In the genomic region with DNA sequence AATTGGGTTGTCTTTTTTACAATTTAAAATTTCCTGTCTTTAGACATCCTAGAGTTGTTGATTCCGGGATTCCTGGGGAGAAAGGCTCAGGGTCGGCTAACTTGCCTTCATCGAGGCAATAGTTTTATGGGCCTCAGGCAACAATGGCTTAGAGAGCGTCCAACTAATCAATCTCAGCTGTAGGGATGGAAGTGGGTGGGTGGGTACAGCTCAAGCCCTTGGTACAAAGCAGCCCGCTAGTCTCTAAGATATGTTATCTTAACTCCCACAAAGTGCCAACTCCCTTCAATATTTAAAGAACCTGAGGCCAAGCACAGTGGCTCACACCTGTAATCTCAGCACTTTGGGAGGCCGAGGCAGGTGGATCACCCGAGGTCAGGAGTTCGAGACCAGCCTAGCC, we compare ENCODE assay signal across 2 cellular contexts.
TF ChIP-seq lines count a peak whose summit lies in the region.

No MANE protein-coding gene starts in this region.

TF ChIP-seq in IMR-90, 13 proteins besides CTCF, POLR2A, EP300 and RAD21 (continued from another document):
- TF ChIP-seq, protein P1, sequence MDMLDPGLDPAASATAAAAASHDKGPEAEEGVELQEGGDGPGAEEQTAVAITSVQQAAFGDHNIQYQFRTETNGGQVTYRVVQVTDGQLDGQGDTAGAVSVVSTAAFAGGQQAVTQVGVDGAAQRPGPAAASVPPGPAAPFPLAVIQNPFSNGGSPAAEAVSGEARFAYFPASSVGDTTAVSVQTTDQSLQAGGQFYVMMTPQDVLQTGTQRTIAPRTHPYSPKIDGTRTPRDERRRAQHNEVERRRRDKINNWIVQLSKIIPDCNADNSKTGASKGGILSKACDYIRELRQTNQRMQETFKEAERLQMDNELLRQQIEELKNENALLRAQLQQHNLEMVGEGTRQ (IDR thresholded peaks at IDR 0.05; ENCODE audit: low read depth, low read length): no peak
- TF ChIP-seq MAZ (IDR thresholded peaks at IDR 0.05; ENCODE audit: borderline replicate concordance, low read depth, low read length) (no peak), SMC3 (IDR thresholded peaks at IDR 0.05; ENCODE audit: low read depth, low read length) (no peak), MXI1 (IDR thresholded peaks at IDR 0.05; ENCODE audit: borderline replicate concordance, low read depth, low read length) (no peak), CEBPB (IDR thresholded peaks at IDR 0.05; ENCODE audit: low read depth, low read length) (no peak), NFE2L2 (IDR thresholded peaks at IDR 0.05; ENCODE audit: low read depth, low read length) (no peak), FOS (IDR thresholded peaks at IDR 0.05; ENCODE audit: low read depth, low read length) (no peak)

TF ChIP-seq in WTC11, 78 proteins besides CTCF, POLR2A, EP300 and RAD21 (continued from another document):
- no peak for TF ChIP-seq MXD4 (CRISPR knock-in tag; IDR thresholded peaks at IDR 0.05; ENCODE audit: borderline replicate concordance)
- no peak for TF ChIP-seq ZNF121 (CRISPR knock-in tag; IDR thresholded peaks at IDR 0.05)
- no peak for TF ChIP-seq SP1 (CRISPR knock-in tag; conservative IDR thresholded peaks at IDR 0.05)
- no peak for TF ChIP-seq ZNF423 (CRISPR knock-in tag; IDR thresholded peaks at IDR 0.05)
- no peak for TF ChIP-seq E2F1 (CRISPR knock-in tag; IDR thresholded peaks at IDR 0.05)
- TF ChIP-seq, protein P2, sequence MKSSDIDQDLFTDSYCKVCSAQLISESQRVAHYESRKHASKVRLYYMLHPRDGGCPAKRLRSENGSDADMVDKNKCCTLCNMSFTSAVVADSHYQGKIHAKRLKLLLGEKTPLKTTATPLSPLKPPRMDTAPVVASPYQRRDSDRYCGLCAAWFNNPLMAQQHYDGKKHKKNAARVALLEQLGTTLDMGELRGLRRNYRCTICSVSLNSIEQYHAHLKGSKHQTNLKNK (CRISPR knock-in tag; IDR thresholded peaks at IDR 0.05): no peak
- TF ChIP-seq CBFB (CRISPR knock-in tag; IDR thresholded peaks at IDR 0.05; ENCODE audit: low read depth): no peak
- TF ChIP-seq, protein P3, sequence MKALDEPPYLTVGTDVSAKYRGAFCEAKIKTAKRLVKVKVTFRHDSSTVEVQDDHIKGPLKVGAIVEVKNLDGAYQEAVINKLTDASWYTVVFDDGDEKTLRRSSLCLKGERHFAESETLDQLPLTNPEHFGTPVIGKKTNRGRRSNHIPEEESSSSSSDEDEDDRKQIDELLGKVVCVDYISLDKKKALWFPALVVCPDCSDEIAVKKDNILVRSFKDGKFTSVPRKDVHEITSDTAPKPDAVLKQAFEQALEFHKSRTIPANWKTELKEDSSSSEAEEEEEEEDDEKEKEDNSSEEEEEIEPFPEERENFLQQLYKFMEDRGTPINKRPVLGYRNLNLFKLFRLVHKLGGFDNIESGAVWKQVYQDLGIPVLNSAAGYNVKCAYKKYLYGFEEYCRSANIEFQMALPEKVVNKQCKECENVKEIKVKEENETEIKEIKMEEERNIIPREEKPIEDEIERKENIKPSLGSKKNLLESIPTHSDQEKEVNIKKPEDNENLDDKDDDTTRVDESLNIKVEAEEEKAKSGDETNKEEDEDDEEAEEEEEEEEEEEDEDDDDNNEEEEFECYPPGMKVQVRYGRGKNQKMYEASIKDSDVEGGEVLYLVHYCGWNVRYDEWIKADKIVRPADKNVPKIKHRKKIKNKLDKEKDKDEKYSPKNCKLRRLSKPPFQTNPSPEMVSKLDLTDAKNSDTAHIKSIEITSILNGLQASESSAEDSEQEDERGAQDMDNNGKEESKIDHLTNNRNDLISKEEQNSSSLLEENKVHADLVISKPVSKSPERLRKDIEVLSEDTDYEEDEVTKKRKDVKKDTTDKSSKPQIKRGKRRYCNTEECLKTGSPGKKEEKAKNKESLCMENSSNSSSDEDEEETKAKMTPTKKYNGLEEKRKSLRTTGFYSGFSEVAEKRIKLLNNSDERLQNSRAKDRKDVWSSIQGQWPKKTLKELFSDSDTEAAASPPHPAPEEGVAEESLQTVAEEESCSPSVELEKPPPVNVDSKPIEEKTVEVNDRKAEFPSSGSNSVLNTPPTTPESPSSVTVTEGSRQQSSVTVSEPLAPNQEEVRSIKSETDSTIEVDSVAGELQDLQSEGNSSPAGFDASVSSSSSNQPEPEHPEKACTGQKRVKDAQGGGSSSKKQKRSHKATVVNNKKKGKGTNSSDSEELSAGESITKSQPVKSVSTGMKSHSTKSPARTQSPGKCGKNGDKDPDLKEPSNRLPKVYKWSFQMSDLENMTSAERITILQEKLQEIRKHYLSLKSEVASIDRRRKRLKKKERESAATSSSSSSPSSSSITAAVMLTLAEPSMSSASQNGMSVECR (CRISPR knock-in tag; IDR thresholded peaks at IDR 0.05; ENCODE audit: borderline replicate concordance): no peak
- TF ChIP-seq MAX (CRISPR knock-in tag; IDR thresholded peaks at IDR 0.05): no peak
- TF ChIP-seq, protein P4, sequence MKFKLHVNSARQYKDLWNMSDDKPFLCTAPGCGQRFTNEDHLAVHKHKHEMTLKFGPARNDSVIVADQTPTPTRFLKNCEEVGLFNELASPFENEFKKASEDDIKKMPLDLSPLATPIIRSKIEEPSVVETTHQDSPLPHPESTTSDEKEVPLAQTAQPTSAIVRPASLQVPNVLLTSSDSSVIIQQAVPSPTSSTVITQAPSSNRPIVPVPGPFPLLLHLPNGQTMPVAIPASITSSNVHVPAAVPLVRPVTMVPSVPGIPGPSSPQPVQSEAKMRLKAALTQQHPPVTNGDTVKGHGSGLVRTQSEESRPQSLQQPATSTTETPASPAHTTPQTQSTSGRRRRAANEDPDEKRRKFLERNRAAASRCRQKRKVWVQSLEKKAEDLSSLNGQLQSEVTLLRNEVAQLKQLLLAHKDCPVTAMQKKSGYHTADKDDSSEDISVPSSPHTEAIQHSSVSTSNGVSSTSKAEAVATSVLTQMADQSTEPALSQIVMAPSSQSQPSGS (CRISPR knock-in tag; IDR thresholded peaks at IDR 0.05; ENCODE audit: borderline replicate concordance, low read depth): no peak
- no peak for TF ChIP-seq ZNF263 (CRISPR knock-in tag; IDR thresholded peaks at IDR 0.05; ENCODE audit: low read depth)
- no peak for TF ChIP-seq SMAD4 (CRISPR knock-in tag; IDR thresholded peaks at IDR 0.05)
- TF ChIP-seq NFYB (CRISPR knock-in tag; conservative IDR thresholded peaks at IDR 0.05; ENCODE audit: low read depth): no peak
- no peak for TF ChIP-seq FOXP4 (CRISPR knock-in tag; IDR thresholded peaks at IDR 0.05)
- no peak for TF ChIP-seq CREM (CRISPR knock-in tag; IDR thresholded peaks at IDR 0.05)
- no peak for TF ChIP-seq AFF4 (CRISPR knock-in tag; IDR thresholded peaks at IDR 0.05; ENCODE audit: borderline replicate concordance)
